30 cellular contexts compared by ENCODE assay signal in genomic region chr3:32381922-32382321, GRCh38.
"Had no signal": no experiment of that assay in that cellular context is flagged by ENCODE, and none has a peak within 500 bp of the region (broad histone marks: within the 10 kb centered on the region; RNA-seq: fewer than 3 reads in every experiment).

No MANE protein-coding gene starts in this region.

- H3K27me3 ChIP-seq: ascending aorta, breast epithelium, cardiac muscle cell, colonic mucosa had no signal

- H3K27me3 Mint-ChIP-seq: activated B cell treated with CpG ODN at 0.5 μM for 24 hours; activated CD8-positive, alpha-beta T cell treated with anti-CD3 and anti-CD28 coated beads for 36 hours had no signal

- H3K4me1 ChIP-seq: ascending aorta, breast epithelium, colonic mucosa, esophagus squamous epithelium had no signal

- H3K27ac ChIP-seq: ascending aorta, breast epithelium, cardiac muscle cell, colonic mucosa, epithelial cell of prostate, esophagus squamous epithelium, heart left ventricle, WERI-Rb-1 had no signal

- H3K27ac Mint-ChIP-seq: activated B cell treated with CpG ODN at 0.5 μM for 24 hours; activated CD8-positive, alpha-beta T cell treated with anti-CD3 and anti-CD28 coated beads for 36 hours; activated naive CD4-positive, alpha-beta T cell treated with anti-CD3 and anti-CD28 coated beads, Interleukin-2, amount 10 ng/mL, durations not matched to agents 7 days and 5 days; activated naive CD4-positive, alpha-beta T cell treated with anti-CD3 and anti-CD28 coated beads, Interleukin-2, amount 50 U/mL, for 72 hours; activated naive CD8-positive, alpha-beta T cell treated with anti-CD3 and anti-CD28 coated beads, Interleukin-2, amount 10 ng/mL, durations not matched to agents 7 days and 5 days; activated T-helper 1 cell treated with anti-CD3 and anti-CD28 coated beads, Interleukin-12 subunit alpha, Interleukin-12 subunit beta, Interleukin-2, Interleukin-4 antibody, amounts not matched to agents 30 ng/mL and 10 ng/mL and 1 ng/mL, durations not matched to agents 14 hours and 24 hours and 36 hours; activated T-helper 2 cell treated with anti-CD3 and anti-CD28 coated beads, Interferon-gamma antibody, Interleukin-2, Interleukin-4, amounts not matched to agents 10 μg/mL and 5 μg/mL and 100 μg/mL, durations not matched to agents 14 hours and 24 hours and 36 hours; brain; T-helper 1 cell treated with Interleukin-12 subunit alpha and Interleukin-12 subunit beta and Interleukin-4 antibody, amounts not matched to agents 30 μg/mL and 1 μg/mL, for 36 hours; T-helper 2 cell treated with Interferon-gamma antibody and Interleukin-4, amounts not matched to agents 5 μg/mL and 100 μg/mL, for 36 hours had no signal

- H3K4me3 ChIP-seq: ascending aorta, breast epithelium, cardiac muscle cell, colonic mucosa, esophagus squamous epithelium, heart left ventricle had no signal

- H3K4me3 Mint-ChIP-seq: activated B cell treated with CpG ODN at 0.5 μM for 24 hours; activated CD8-positive, alpha-beta T cell treated with anti-CD3 and anti-CD28 coated beads for 36 hours; activated naive CD4-positive, alpha-beta T cell treated with anti-CD3 and anti-CD28 coated beads, Interleukin-2, amount 10 ng/mL, durations not matched to agents 7 days and 5 days; activated naive CD8-positive, alpha-beta T cell treated with anti-CD3 and anti-CD28 coated beads, Interleukin-2, amount 10 ng/mL, durations not matched to agents 7 days and 5 days; activated T-helper 1 cell treated with anti-CD3 and anti-CD28 coated beads, Interleukin-12 subunit alpha, Interleukin-12 subunit beta, Interleukin-2, Interleukin-4 antibody, amounts not matched to agents 30 ng/mL and 10 ng/mL and 1 ng/mL, durations not matched to agents 14 hours and 24 hours and 36 hours; brain; T-helper 1 cell treated with Interleukin-12 subunit alpha and Interleukin-12 subunit beta and Interleukin-4 antibody, amounts not matched to agents 30 μg/mL and 1 μg/mL, for 36 hours; T-helper 2 cell treated with Interferon-gamma antibody and Interleukin-4, amounts not matched to agents 5 μg/mL and 100 μg/mL, for 36 hours had no signal

- H3K9me3 Mint-ChIP-seq: activated B cell treated with CpG ODN at 0.5 μM for 24 hours; activated CD8-positive, alpha-beta T cell treated with anti-CD3 and anti-CD28 coated beads for 36 hours; activated naive CD4-positive, alpha-beta T cell treated with anti-CD3 and anti-CD28 coated beads, Interleukin-2, amount 10 ng/mL, durations not matched to agents 7 days and 5 days; activated naive CD4-positive, alpha-beta T cell treated with anti-CD3 and anti-CD28 coated beads, Interleukin-2, amount 50 U/mL, for 72 hours; activated naive CD8-positive, alpha-beta T cell treated with anti-CD3 and anti-CD28 coated beads, Interleukin-2, amount 10 ng/mL, durations not matched to agents 7 days and 5 days; activated T-helper 1 cell treated with anti-CD3 and anti-CD28 coated beads, Interleukin-12 subunit alpha, Interleukin-12 subunit beta, Interleukin-2, Interleukin-4 antibody, amounts not matched to agents 30 ng/mL and 10 ng/mL and 1 ng/mL, durations not matched to agents 14 hours and 24 hours and 36 hours; activated T-helper 2 cell treated with anti-CD3 and anti-CD28 coated beads, Interferon-gamma antibody, Interleukin-2, Interleukin-4, amounts not matched to agents 10 μg/mL and 5 μg/mL and 100 μg/mL, durations not matched to agents 14 hours and 24 hours and 36 hours; T-helper 1 cell treated with Interleukin-12 subunit alpha and Interleukin-12 subunit beta and Interleukin-4 antibody, amounts not matched to agents 30 μg/mL and 1 μg/mL, for 36 hours; T-helper 2 cell treated with Interferon-gamma antibody and Interleukin-4, amounts not matched to agents 5 μg/mL and 100 μg/mL, for 36 hours had no signal

- H3K36me3 Mint-ChIP-seq: activated naive CD4-positive, alpha-beta T cell treated with anti-CD3 and anti-CD28 coated beads, Interleukin-2, amount 10 ng/mL, durations not matched to agents 7 days and 5 days; activated naive CD4-positive, alpha-beta T cell treated with anti-CD3 and anti-CD28 coated beads, Interleukin-2, amount 50 U/mL, for 72 hours; activated naive CD8-positive, alpha-beta T cell treated with anti-CD3 and anti-CD28 coated beads, Interleukin-2, amount 10 ng/mL, durations not matched to agents 7 days and 5 days; brain had no signal

- H3K9me3 ChIP-seq: ascending aorta, breast epithelium, colonic mucosa, esophagus squamous epithelium, heart left ventricle had no signal

- H3K36me3 ChIP-seq: ascending aorta, breast epithelium, cardiac muscle cell, colonic mucosa, esophagus squamous epithelium, heart left ventricle, WERI-Rb-1 had no signal

- DNase-seq: activated B cell treated with CpG ODN at 0.5 μM for 24 hours; activated CD4-positive, alpha-beta T cell treated with anti-CD3 and anti-CD28 coated beads for 48 hours; activated CD4-positive, alpha-beta T cell treated with anti-CD3 and anti-CD28 coated beads, Interleukin-2, amount 50 U/mL, for 1 hour; activated CD4-positive, alpha-beta T cell treated with anti-CD3 and anti-CD28 coated beads, Interleukin-2, amount 50 U/mL, for 48 hours; activated CD8-positive, alpha-beta memory T cell treated with anti-CD3 and anti-CD28 coated beads for 24 hours; activated CD8-positive, alpha-beta T cell treated with anti-CD3 and anti-CD28 coated beads for 36 hours; activated gamma-delta T cell; activated naive CD4-positive, alpha-beta T cell; activated naive CD4-positive, alpha-beta T cell treated with anti-CD3 and anti-CD28 coated beads, Interleukin-2, amount 10 ng/mL, durations not matched to agents 7 days and 5 days; activated naive CD8-positive, alpha-beta T cell treated with anti-CD3 and anti-CD28 coated beads, Interleukin-2, amount 10 ng/mL, durations not matched to agents 7 days and 5 days; activated T-cell treated with anti-CD3 and anti-CD28 coated beads, Interleukin-2, amount 50 U/mL, for 48 hours; central memory CD4-positive, alpha-beta T cell; cerebellar nuclear complex; colonic mucosa; effector CD8-positive, alpha-beta T cell; esophagus squamous epithelium; heart left ventricle; T1000; WERI-Rb-1 had no signal

- ATAC-seq: activated CD4-positive, CD25-positive, alpha-beta regulatory T cell treated with anti-CD3 and anti-CD28 coated beads, Interleukin-2, amount 50 U/mL, for 24 hours; activated CD8-positive, alpha-beta T cell treated with anti-CD3 and anti-CD28 coated beads for 36 hours; activated naive CD4-positive, alpha-beta T cell treated with anti-CD3 and anti-CD28 coated beads, Interleukin-2, amount 50 U/mL, for 72 hours; heart left ventricle had no signal
